In the genomic region with DNA sequence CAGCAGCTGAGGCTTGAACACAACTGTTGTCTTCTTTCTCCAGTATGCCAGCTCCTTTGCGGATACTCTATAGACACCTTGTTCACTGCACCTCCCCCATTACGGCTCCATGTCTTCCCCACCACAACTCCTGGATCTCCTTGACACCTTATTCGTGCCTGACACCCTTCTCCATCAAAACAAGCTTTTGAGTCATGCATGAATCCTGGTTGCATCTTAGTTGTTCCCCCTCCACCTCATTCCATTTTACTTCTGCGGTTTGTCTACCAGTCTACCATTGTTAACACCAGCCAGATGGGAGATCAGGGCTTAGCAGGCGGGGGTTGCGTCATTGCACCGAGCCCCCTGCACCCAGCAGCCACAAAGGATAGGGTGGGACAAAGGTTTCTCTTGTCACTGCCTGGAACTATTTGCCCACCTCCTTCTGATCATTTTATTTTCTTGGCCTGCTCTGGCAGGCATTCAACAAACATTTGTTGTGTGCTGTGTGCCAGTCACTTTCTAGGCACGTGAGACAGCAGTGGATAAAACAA, we compare ENCODE assay signal across 11 cellular contexts. TPM values are rescaled to one million over a fixed set of nuclear protein-coding genes. Genes with fewer than 3 reads are reported as not detected.
DNase-seq lines count a peak whose midpoint lies in the region; ATAC-seq and TF ChIP-seq lines count a peak whose summit lies in the region.
"Had no signal": no experiment of that assay in that cellular context is flagged by ENCODE, and none has a peak within 500 bp of the region (broad histone marks: within the 10 kb centered on the region; RNA-seq: fewer than 3 reads in every experiment).

No MANE protein-coding gene starts in this region.

- peak overlapping the region; percentile 90 for H3K4me3 Mint-ChIP-seq in activated T-cell treated with anti-CD3 and anti-CD28 coated beads, Interleukin-2, amount 50 U/mL, for 24 hours

- H3K27me3 Mint-ChIP-seq in activated T-cell treated with anti-CD3 and anti-CD28 coated beads, Interleukin-2, amount 50 U/mL, for 24 hours: no peaks in the 10 kb centered on the region

- H3K4me3 ChIP-seq in right lobe of liver: no peak overlapping the region
- H3K4me3 ChIP-seq in thoracic aorta: no peak overlapping the region
- H3K4me3 ChIP-seq: thyroid gland had no signal

- no peak for DNase-seq in activated T-cell treated with anti-CD3 and anti-CD28 coated beads, Interleukin-2, amount 50 U/mL, for 24 hours
- DNase-seq in activated T-cell treated with anti-CD3 and anti-CD28 coated beads for 4 hours (no peak), right lobe of liver (peak in 1 of 3 donors; percentile 36), thoracic aorta (ENCODE audit: low spot score) (no peak), substantia nigra (lab: John Stamatoyannopoulos, UW) (no peak), NCI-H446 treated with DMSO at 0.1 percent for 48 hours (lab: John Stamatoyannopoulos, UW) (no peak)
- DNase-seq in activated naive CD4-positive, alpha-beta T cell treated with anti-CD3 and anti-CD28 coated beads, Interleukin-2, amount 50 U/mL, for 72 hours (ENCODE audit: low spot score in 2 of 2): no peak
- DNase-seq: AML-193, SHP77, thyroid gland had no signal

- H3K27me3 ChIP-seq in right lobe of liver (no peaks in the 10 kb centered on the region), thoracic aorta (replicated peaks; ENCODE audit: insufficient read depth) (no peaks in the 10 kb centered on the region)
- H3K27me3 ChIP-seq: thyroid gland had no signal

- peaks cover 81% of the 10 kb centered on the region for H3K36me3 Mint-ChIP-seq in activated T-cell treated with anti-CD3 and anti-CD28 coated beads, Interleukin-2, amount 50 U/mL, for 24 hours (ENCODE audit: low read depth)
- peaks cover 21 to 26% of the 10 kb centered on the region in 2 donors for H3K36me3 Mint-ChIP-seq in activated naive CD4-positive, alpha-beta T cell treated with anti-CD3 and anti-CD28 coated beads, Interleukin-2, amount 50 U/mL, for 72 hours

- H3K4me1 Mint-ChIP-seq in activated T-cell treated with anti-CD3 and anti-CD28 coated beads, Interleukin-2, amount 50 U/mL, for 24 hours (ENCODE audit: low read depth): peaks cover 41% of the 10 kb centered on the region

- TF ChIP-seq CTCF in right lobe of liver (IDR thresholded peaks at IDR 0.05) (no peak), thoracic aorta (IDR thresholded peaks at IDR 0.05) (no peak)

- H3K27ac Mint-ChIP-seq in activated T-cell treated with anti-CD3 and anti-CD28 coated beads, Interleukin-2, amount 50 U/mL, for 24 hours: peak overlapping the region; percentile 99
- H3K27ac Mint-ChIP-seq in activated naive CD4-positive, alpha-beta T cell treated with anti-CD3 and anti-CD28 coated beads, Interleukin-2, amount 50 U/mL, for 72 hours: peak overlapping the region; percentile 99

- no peak for ATAC-seq in activated naive CD4-positive, alpha-beta T cell treated with anti-CD3 and anti-CD28 coated beads, Interleukin-2, amount 50 U/mL, for 72 hours
- ATAC-seq in right lobe of liver (no peak), thoracic aorta (ENCODE audit: insufficient number of reproducible peaks, low FRiP score, low read depth) (no peak), HG03095 (IDR thresholded peaks at IDR 0.05; ENCODE audit: unreplicated experiment) (no peak)

- WGBS in right lobe of liver (ENCODE audit: insufficient coverage, low coverage, low lambda C conversion rate, missing lambda C conversion rate): 83% methylated on average over 8 of the region's 8 CpGs

- no peak for TF ChIP-seq POLR2A in right lobe of liver (IDR thresholded peaks at IDR 0.05)

- peaks cover 4 to 44% (median 23%) of the 10 kb centered on the region in 4 donors for H3K36me3 ChIP-seq in right lobe of liver
- peaks cover 24% of the 10 kb centered on the region for H3K36me3 ChIP-seq in thoracic aorta

- H3K9me3 Mint-ChIP-seq in activated T-cell treated with anti-CD3 and anti-CD28 coated beads, Interleukin-2, amount 50 U/mL, for 24 hours: no peaks in the 10 kb centered on the region
- H3K9me3 Mint-ChIP-seq in activated naive CD4-positive, alpha-beta T cell treated with anti-CD3 and anti-CD28 coated beads, Interleukin-2, amount 50 U/mL, for 72 hours: no peaks in the 10 kb centered on the region

- H3K9me3 ChIP-seq in right lobe of liver (no peaks in the 10 kb centered on the region), thoracic aorta (no peaks in the 10 kb centered on the region)
- H3K9me3 ChIP-seq: thyroid gland had no signal

- peaks cover 0 to 13% (median 0%) of the 10 kb centered on the region in 4 donors for H3K4me1 ChIP-seq in right lobe of liver
- peaks cover 4 to 26% of the 10 kb centered on the region in 2 donors for H3K4me1 ChIP-seq in thoracic aorta (ENCODE audit: control insufficient read depth in 1 of 2, low read depth in 2 of 2)

- intact Hi-C loops in right lobe of liver (cut with DNase I): no loop called here

- H3K27ac ChIP-seq in right lobe of liver: peak overlapping the region; percentile 48 to 60 (median 58)
- peak overlapping the region; percentile 79 to 92 for H3K27ac ChIP-seq in thoracic aorta
- no peak overlapping the region for H3K27ac ChIP-seq in substantia nigra (ENCODE audit: low read depth, low read length, poor library complexity, severe bottlenecking)

RNA-seq across cellular contexts. Expression of gene CDK16, which starts 2.0 kb away (rescaled TPM):
- total RNA-seq in activated naive CD4-positive, alpha-beta T cell treated with anti-CD3 and anti-CD28 coated beads, Interleukin-2, amount 50 U/mL, for 72 hours: 10 to 100 TPM; 69.5 to 95.8 TPM
- total RNA-seq in right lobe of liver (10 to 100 TPM; 14.6 to 37.4 (median 29.5) TPM), thoracic aorta (10 to 100 TPM; 66.7 to 74.6 TPM)

RNA-seq across cellular contexts. Expression of gene USP11, which starts 16.4 kb away (rescaled TPM):
- total RNA-seq in activated naive CD4-positive, alpha-beta T cell treated with anti-CD3 and anti-CD28 coated beads, Interleukin-2, amount 50 U/mL, for 72 hours: 10 to 100 TPM; 14.5 to 22.2 TPM
- total RNA-seq in right lobe of liver (10 to 100 TPM in 3 of 6 experiments, 1 to 10 TPM in 3; 7.1 to 14.7 (median 11.4) TPM), thoracic aorta (10 to 100 TPM; 50.8 to 68.6 TPM)

RNA-seq across cellular contexts. Expression of gene UBA1, which starts 22.8 kb away (rescaled TPM):
- 100 to 1,000 TPM; 236 to 259 TPM for total RNA-seq in activated naive CD4-positive, alpha-beta T cell treated with anti-CD3 and anti-CD28 coated beads, Interleukin-2, amount 50 U/mL, for 72 hours
- 100 to 1,000 TPM in 4 of 6 experiments, 10 to 100 TPM in 2; 85.1 to 120 (median 107) TPM for total RNA-seq in right lobe of liver
- total RNA-seq in thoracic aorta: 100 to 1,000 TPM; 132 to 133 TPM
